7 cellular contexts compared by ENCODE assay signal in genomic region chrX:41086627-41086932, GRCh38. TPM values are rescaled to one million over a fixed set of nuclear protein-coding genes. Genes with fewer than 3 reads are reported as not detected.
DNase-seq lines count a peak whose midpoint lies in the region; ATAC-seq and TF ChIP-seq lines count a peak whose summit lies in the region.

No MANE protein-coding gene starts in this region.

- peaks cover 21% of the 10 kb centered on the region for H3K4me1 ChIP-seq in HAP-1
- H3K4me1 ChIP-seq in foreskin keratinocyte: peaks cover 22% of the 10 kb centered on the region
- peaks cover 3% of the 10 kb centered on the region for H3K4me1 ChIP-seq in skeletal muscle satellite cell (ENCODE audit: control insufficient read depth, insufficient read depth, low read length)

- H3K4me3 ChIP-seq in HAP-1 (peak overlapping the region; percentile 92), skeletal muscle satellite cell (ENCODE audit: low read length) (peak overlapping the region; percentile 83)

- in situ Hi-C loops in HAP-1 (cut with MboI; ENCODE audit: low sequenced_read_pairs): loop anchor here (10.0 kb wide), 1 partner anchor 62 kb away; no protein-coding TSS in a partner anchor

- H3K4me2 ChIP-seq in skeletal muscle satellite cell (ENCODE audit: low read length): peak overlapping the region; percentile 77

- no peaks in the 10 kb centered on the region for H3K9me3 ChIP-seq in HAP-1
- no peaks in the 10 kb centered on the region for H3K9me3 ChIP-seq in skeletal muscle satellite cell (replicated peaks; ENCODE audit: low read length)

- H3K27ac ChIP-seq in VCaP (peak overlapping the region; percentile 96), foreskin keratinocyte (peak overlapping the region; percentile 100)

- no peak for DNase-seq in HAP-1 (ENCODE audit: low spot score in 2 of 2)
- DNase-seq in foreskin keratinocyte: peak in 1 of 2 donors; percentile 22
- no peak for DNase-seq in NCI-H1105 treated with DMSO at 0.1 percent for 48 hours (lab: John Stamatoyannopoulos, UW)

- peak; percentile 14 for ATAC-seq in foreskin keratinocyte
- no peak for ATAC-seq in GM19324 (IDR thresholded peaks at IDR 0.05; ENCODE audit: low FRiP score, unreplicated experiment)
- no peak for ATAC-seq in HG03521 (IDR thresholded peaks at IDR 0.05; ENCODE audit: unreplicated experiment)

- H3K36me3 ChIP-seq in HAP-1 (replicated peaks) (peaks cover 28% of the 10 kb centered on the region), skeletal muscle satellite cell (ENCODE audit: insufficient read depth, low read length) (no peaks in the 10 kb centered on the region)

- H3K9ac ChIP-seq in skeletal muscle satellite cell (ENCODE audit: low read depth, low read length): peak overlapping the region; percentile 98

- TF ChIP-seq CTCF in VCaP (conservative IDR thresholded peaks at IDR 0.05) (no peak), foreskin keratinocyte (conservative IDR thresholded peaks at IDR 0.05) (no peak)

- H3K27me3 ChIP-seq in HAP-1 (ENCODE audit: low read depth) (no peaks in the 10 kb centered on the region), foreskin keratinocyte (no peaks in the 10 kb centered on the region), skeletal muscle satellite cell (ENCODE audit: control insufficient read depth, insufficient read depth, low read length) (peaks cover 8% of the 10 kb centered on the region)

RNA-seq across cellular contexts. Expression of gene USP9X, which starts 1.3 kb away (rescaled TPM):
- 54.0 and 60.9 TPM in 2 replicates for total RNA-seq in foreskin keratinocyte
- 11.0 and 11.6 TPM in 2 replicates for polyA plus RNA-seq in foreskin keratinocyte
- 54.2 and 86.4 TPM in 2 replicates for total RNA-seq in skeletal muscle satellite cell (2012; rRNA removed)
